27 cellular contexts compared by ENCODE assay signal in the genomic region with DNA sequence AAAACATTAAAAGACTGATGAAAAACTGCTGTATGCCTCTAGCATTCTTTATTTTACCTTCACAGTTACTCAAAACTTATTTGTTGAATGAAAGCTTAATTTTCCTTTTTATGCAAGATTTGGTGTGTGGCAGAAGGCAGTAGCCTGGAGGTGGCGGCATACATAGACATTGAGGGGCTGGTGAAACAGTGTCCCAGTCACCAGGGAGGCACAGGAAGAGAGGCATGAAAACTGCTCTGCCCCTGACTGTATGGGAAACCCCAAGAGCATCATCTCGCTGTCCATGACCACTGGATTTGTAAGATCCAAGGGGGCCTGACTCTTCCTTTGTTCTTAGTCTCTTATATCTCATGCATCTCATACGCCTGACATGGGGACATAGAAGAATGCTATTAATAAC.
"Had no signal": no experiment of that assay in that cellular context is flagged by ENCODE, and none has a peak within 500 bp of the region (broad histone marks: within the 10 kb centered on the region; RNA-seq: fewer than 3 reads in every experiment).

No MANE protein-coding gene starts in this region.

- H3K4me2 ChIP-seq: neural progenitor cell had no signal

- DNase-seq: occipital lobe; ovary; posterior cingulate gyrus; psoas muscle; right cardiac atrium; right lobe of liver; sigmoid colon; small intestine; stimulated activated CD4-positive, alpha-beta T cell treated with anti-CD3 and anti-CD28 coated beads, Interleukin-15, amount 100 ng/mL, for 24 hours; stimulated activated CD4-positive, alpha-beta T cell treated with anti-CD3 and anti-CD28 coated beads, Interleukin-2, amount 100 ng/mL, for 24 hours; stimulated activated CD4-positive, alpha-beta T cell treated with anti-CD3 and anti-CD28 coated beads, Interleukin-2, amount 100 ng/mL, for 48 hours; stimulated activated CD4-positive, alpha-beta T cell treated with anti-CD3 and anti-CD28 coated beads, Interleukin-4, amount 100 ng/mL, for 24 hours; stimulated activated naive B cell treated with anti-CD40 and anti-IgM and Interleukin-4, amounts not matched to agents 10 μg/mL and 1 μg/mL and 100 μg/mL, for 72 hours; stimulated activated naive CD4-positive, alpha-beta T cell treated with Interleukin-2 at 50 U/mL for 16 hours; stomach; thyroid gland; trophoblast cell; upper lobe of left lung had no signal

- H3K9ac ChIP-seq: neural progenitor cell, parathyroid adenoma had no signal

- H3K27ac Mint-ChIP-seq: neural progenitor cell; progenitor cell of endocrine pancreas; stimulated activated effector memory CD8-positive, alpha-beta T cell treated with anti-CD3 and anti-CD28 coated beads, Interleukin-12 subunit alpha, Interleukin-12 subunit beta, amount 100 ng/mL, for 72 hours; stimulated activated naive B cell treated with anti-CD40 and anti-IgM and Interleukin-4, amounts not matched to agents 10 μg/mL and 1 μg/mL and 100 μg/mL, for 72 hours; stimulated activated naive CD8-positive, alpha-beta T cell treated with anti-CD3 and anti-CD28 coated beads, Interleukin-15, Interleukin-2, amounts not matched to agents 100 ng/mL and 50 ng/mL, for 24 hours had no signal

- H3K36me3 Mint-ChIP-seq: stimulated activated effector memory CD8-positive, alpha-beta T cell treated with anti-CD3 and anti-CD28 coated beads, Interleukin-12 subunit alpha, Interleukin-12 subunit beta, amount 100 ng/mL, for 72 hours; stimulated activated naive B cell treated with anti-CD40 and anti-IgM and Interleukin-4, amounts not matched to agents 10 μg/mL and 1 μg/mL and 100 μg/mL, for 72 hours had no signal

- H3K4me3 Mint-ChIP-seq: nephron; neural progenitor cell; stimulated activated effector memory CD8-positive, alpha-beta T cell treated with anti-CD3 and anti-CD28 coated beads, Interleukin-12 subunit alpha, Interleukin-12 subunit beta, amount 100 ng/mL, for 72 hours; stimulated activated naive B cell treated with anti-CD40 and anti-IgM and Interleukin-4, amounts not matched to agents 10 μg/mL and 1 μg/mL and 100 μg/mL, for 72 hours; stimulated activated naive CD8-positive, alpha-beta T cell treated with anti-CD3 and anti-CD28 coated beads, Interleukin-15, Interleukin-2, amounts not matched to agents 100 ng/mL and 50 ng/mL, for 24 hours had no signal

- H3K27me3 Mint-ChIP-seq: progenitor cell of endocrine pancreas; stimulated activated naive B cell treated with anti-CD40 and anti-IgM and Interleukin-4, amounts not matched to agents 10 μg/mL and 1 μg/mL and 100 μg/mL, for 72 hours; stimulated activated naive CD8-positive, alpha-beta T cell treated with anti-CD3 and anti-CD28 coated beads, Interleukin-15, Interleukin-2, amounts not matched to agents 100 ng/mL and 50 ng/mL, for 24 hours had no signal

- H3K4me1 Mint-ChIP-seq: nephron; stimulated activated effector memory CD8-positive, alpha-beta T cell treated with anti-CD3 and anti-CD28 coated beads, Interleukin-12 subunit alpha, Interleukin-12 subunit beta, amount 100 ng/mL, for 72 hours; stimulated activated naive B cell treated with anti-CD40 and anti-IgM and Interleukin-4, amounts not matched to agents 10 μg/mL and 1 μg/mL and 100 μg/mL, for 72 hours had no signal

- H3K79me2 ChIP-seq: parathyroid adenoma had no signal

- ATAC-seq: psoas muscle; right cardiac atrium; right lobe of liver; stimulated activated effector memory CD8-positive, alpha-beta T cell treated with anti-CD3 and anti-CD28 coated beads, Interleukin-12 subunit alpha, Interleukin-12 subunit beta, amount 100 ng/mL, for 72 hours; stimulated activated naive B cell treated with anti-CD40 and anti-IgM and Interleukin-4, amounts not matched to agents 10 μg/mL and 1 μg/mL and 100 μg/mL, for 72 hours had no signal

- H3K9me3 ChIP-seq: ovary, psoas muscle, right lobe of liver, sigmoid colon, stomach, thoracic aorta, thyroid gland, tibial nerve, upper lobe of left lung, vagina had no signal

- H3K9me3 Mint-ChIP-seq: nephron; neural progenitor cell; stimulated activated naive B cell treated with anti-CD40 and anti-IgM and Interleukin-4, amounts not matched to agents 10 μg/mL and 1 μg/mL and 100 μg/mL, for 72 hours; stimulated activated naive CD8-positive, alpha-beta T cell treated with anti-CD3 and anti-CD28 coated beads, Interleukin-15, Interleukin-2, amounts not matched to agents 100 ng/mL and 50 ng/mL, for 24 hours had no signal

- H3K4me1 ChIP-seq: neural progenitor cell, parathyroid adenoma, psoas muscle, right lobe of liver, sigmoid colon, stomach, thyroid gland, tibial nerve, upper lobe of left lung, vagina had no signal

- H3K4me3 ChIP-seq: neural progenitor cell, ovary, psoas muscle, right lobe of liver, sigmoid colon, stomach, thoracic aorta, thyroid gland, tibial nerve, upper lobe of left lung, vagina had no signal

- H3K36me3 ChIP-seq: neural progenitor cell, ovary, right lobe of liver, sigmoid colon, stomach, thoracic aorta, thyroid gland, tibial nerve, upper lobe of left lung, vagina had no signal

- H3K27me3 ChIP-seq: neural progenitor cell, ovary, right lobe of liver, sigmoid colon, stomach, thyroid gland, tibial nerve, upper lobe of left lung, vagina had no signal

- H2AFZ ChIP-seq: neural progenitor cell, parathyroid adenoma had no signal
